In the genomic region with DNA sequence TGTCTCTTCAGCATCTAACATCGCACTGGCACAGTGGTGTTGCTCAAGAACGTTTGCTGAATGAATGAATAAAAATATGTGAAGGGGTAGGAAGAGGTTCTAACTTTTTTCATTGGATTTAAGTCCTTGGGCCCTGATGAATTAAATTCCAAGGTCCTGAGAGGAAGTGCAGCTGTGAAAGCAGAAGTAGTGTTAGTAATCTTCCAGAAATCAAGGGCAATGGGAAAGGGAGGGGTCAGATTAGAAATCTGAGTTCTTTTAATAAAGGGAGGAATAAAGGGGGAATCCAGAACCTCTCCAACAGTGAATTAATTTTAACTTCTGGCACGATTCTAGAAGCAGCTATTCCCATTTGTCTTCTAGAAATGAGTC, we compare ENCODE assay signal across 17 cellular contexts.
"Had no signal": no experiment of that assay in that cellular context is flagged by ENCODE, and none has a peak within 500 bp of the region (broad histone marks: within the 10 kb centered on the region; RNA-seq: fewer than 3 reads in every experiment).

No MANE protein-coding gene starts in this region.

- H3K36me3 ChIP-seq: gastrocnemius medialis, sigmoid colon, thoracic aorta had no signal

- H3K27me3 ChIP-seq: body of pancreas, gastrocnemius medialis, sigmoid colon had no signal

- ATAC-seq: activated CD8-positive, alpha-beta memory T cell treated with anti-CD3 and anti-CD28 coated beads, Interleukin-2, amount 10 ng/mL, durations not matched to agents 7 days and 5 days; body of pancreas; gastrocnemius medialis; naive thymus-derived CD8-positive, alpha-beta T cell had no signal

- H3K4me1 ChIP-seq: parathyroid adenoma had no signal

- H3K9me3 ChIP-seq: body of pancreas, gastrocnemius medialis, sigmoid colon, thoracic aorta had no signal

- H3K27ac ChIP-seq: gastrocnemius medialis, parathyroid adenoma had no signal

- DNase-seq: activated B cell treated with CpG ODN at 0.5 μM for 24 hours; activated CD4-positive, alpha-beta memory T cell treated with anti-CD3 and anti-CD28 coated beads, Interleukin-2, amount 10 ng/mL, durations not matched to agents 7 days and 5 days; activated CD4-positive, alpha-beta T cell treated with anti-CD3 and anti-CD28 coated beads for 4 hours; activated CD8-positive, alpha-beta memory T cell treated with anti-CD3 and anti-CD28 coated beads, Interleukin-2, amount 10 ng/mL, durations not matched to agents 7 days and 5 days; activated naive CD4-positive, alpha-beta T cell treated with Interleukin-2 at 50 U/mL for 16 hours; body of pancreas; caudate nucleus; gastrocnemius medialis; immature natural killer cell; kidney glomerular epithelial cell; mesenchymal stem cell; naive thymus-derived CD8-positive, alpha-beta T cell; sigmoid colon; stimulated activated CD4-positive, alpha-beta T cell treated with anti-CD3 and anti-CD28 coated beads, Interleukin-4, amount 100 ng/mL, for 4 hours; stimulated activated naive B cell treated with anti-CD40 and anti-IgM and Interleukin-4, amounts not matched to agents 10 μg/mL and 1 μg/mL and 100 μg/mL, for 72 hours had no signal

- H3K4me3 ChIP-seq: body of pancreas, gastrocnemius medialis, sigmoid colon, thoracic aorta had no signal
